Comparison of ENCODE assay signal across 9 cellular contexts in genomic region chrX:26783512-26784225, GRCh38.
A peak's percentile ranks its signal among the peaks of the same experiment; 100 is the strongest.
DNase-seq lines count a peak whose midpoint lies in the region; ATAC-seq, FAIRE-seq and TF ChIP-seq lines count a peak whose summit lies in the region.
"Had no signal": no experiment of that assay in that cellular context is flagged by ENCODE, and none has a peak within 500 bp of the region (broad histone marks: within the 10 kb centered on the region; RNA-seq: fewer than 3 reads in every experiment).

No MANE protein-coding gene starts in this region.

- no peak overlapping the region for H3K4me3 Mint-ChIP-seq in type B pancreatic cell

- peak; percentile 52 for TF ChIP-seq CTCF in RWPE2 (IDR thresholded peaks at IDR 0.05; ENCODE audit: poor library complexity, severe bottlenecking)
- TF ChIP-seq CTCF in foreskin keratinocyte (conservative IDR thresholded peaks at IDR 0.05): peak; percentile 41
- TF ChIP-seq CTCF in type B pancreatic cell (conservative IDR thresholded peaks at IDR 0.05): peak; percentile 75
- no peak for TF ChIP-seq CTCF in kidney (IDR thresholded peaks at IDR 0.05; ENCODE audit: borderline replicate concordance, extremely low read depth, insufficient read depth)

- no peaks in the 10 kb centered on the region for H3K4me1 Mint-ChIP-seq in type B pancreatic cell (ENCODE audit: unreplicated experiment)

- H3K4me2 ChIP-seq in BLaER1 treated with 17β-estradiol and CSF1 and Interleukin-3, amounts not matched to agents 10 nM and 100 nM: no peak overlapping the region

- no peaks in the 10 kb centered on the region for H3K36me3 ChIP-seq in BLaER1 treated with 17β-estradiol and CSF1 and Interleukin-3, amounts not matched to agents 10 nM and 100 nM
- no peaks in the 10 kb centered on the region for H3K36me3 ChIP-seq in RWPE2 (ENCODE audit: low read depth)
- H3K36me3 ChIP-seq in kidney (ENCODE audit: control insufficient read depth in 1 of 2, insufficient read depth in 2 of 2, low read length in 2 of 2): no peaks in the 10 kb centered on the region

- peaks cover 8% of the 10 kb centered on the region for H3K9me3 Mint-ChIP-seq in type B pancreatic cell

- H3K9me3 ChIP-seq in BLaER1 treated with 17β-estradiol and CSF1 and Interleukin-3, amounts not matched to agents 10 nM and 100 nM (replicated peaks in 1 of 11): peaks cover 17 to 23% (median 20%) of the 10 kb centered on the region in 11 experiments
- H3K9me3 ChIP-seq in RWPE2 (ENCODE audit: severe bottlenecking) (no peaks in the 10 kb centered on the region), kidney (ENCODE audit: control insufficient read depth in 1 of 2, low read length in 2 of 2) (no peaks in the 10 kb centered on the region)

- no peaks in the 10 kb centered on the region for H3K4me1 ChIP-seq in BLaER1 treated with 17β-estradiol and CSF1 and Interleukin-3, amounts not matched to agents 10 nM and 100 nM
- H3K4me1 ChIP-seq in RWPE2 (ENCODE audit: insufficient read depth, poor library complexity, severe bottlenecking) (no peaks in the 10 kb centered on the region), foreskin keratinocyte (no peaks in the 10 kb centered on the region), kidney (ENCODE audit: control insufficient read depth in 1 of 2, insufficient read depth in 1 of 2, low read depth in 1 of 2, low read length in 2 of 2) (no peaks in the 10 kb centered on the region)

- H3K27ac ChIP-seq in BLaER1 treated with 17β-estradiol and CSF1 and Interleukin-3, amounts not matched to agents 10 nM and 100 nM: peak overlapping the region in 7 of 11 experiments; percentile 3 to 60 (median 41); a peak in 10 of 22 replicates
- H3K27ac ChIP-seq in RWPE2 (ENCODE audit: poor library complexity, severe bottlenecking): no peak overlapping the region
- H3K27ac ChIP-seq in foreskin keratinocyte: no peak overlapping the region
- H3K27ac ChIP-seq in kidney (ENCODE audit: low read depth in 2 of 2, low read length in 2 of 2): no peak overlapping the region

- no peak for FAIRE-seq in kidney (lab: Jason Lieb, UNC)
- FAIRE-seq: islet of Langerhans had no signal

- peak; percentile 91 for ATAC-seq in GM18502 (IDR thresholded peaks at IDR 0.05; ENCODE audit: poor library complexity, unreplicated experiment)
- peak; percentile 71 for ATAC-seq in HG03575 (IDR thresholded peaks at IDR 0.05; ENCODE audit: extremely low read depth, insufficient number of reproducible peaks, low FRiP score, unreplicated experiment)
- no peak for ATAC-seq in RWPE2 (ENCODE audit: low read depth)
- ATAC-seq in foreskin keratinocyte: no peak

- intact Hi-C loops in kidney (cut with DNase I): no loop called here

- H3K4me3 ChIP-seq in BLaER1 treated with 17β-estradiol and CSF1 and Interleukin-3, amounts not matched to agents 10 nM and 100 nM: no peak overlapping the region
- H3K4me3 ChIP-seq in RWPE2 (ENCODE audit: severe bottlenecking) (no peak overlapping the region), kidney (ENCODE audit: low read length in 2 of 2) (no peak overlapping the region)

- no peaks in the 10 kb centered on the region for H3K36me3 Mint-ChIP-seq in type B pancreatic cell

- H3K27ac Mint-ChIP-seq in type B pancreatic cell: no peak overlapping the region

- H3K9ac ChIP-seq in BLaER1 treated with 17β-estradiol and CSF1 and Interleukin-3, amounts not matched to agents 10 nM and 100 nM: no peak overlapping the region
- no peak overlapping the region for H3K9ac ChIP-seq in kidney (ENCODE audit: low read length in 2 of 2)

- peaks cover 52 to 94% (median 76%) of the 10 kb centered on the region in 11 experiments for H3K27me3 ChIP-seq in BLaER1 treated with 17β-estradiol and CSF1 and Interleukin-3, amounts not matched to agents 10 nM and 100 nM
- H3K27me3 ChIP-seq in RWPE2 (ENCODE audit: insufficient read depth, poor library complexity, severe bottlenecking): no peaks in the 10 kb centered on the region
- H3K27me3 ChIP-seq in foreskin keratinocyte: no peaks in the 10 kb centered on the region

- no peaks in the 10 kb centered on the region for H3K27me3 Mint-ChIP-seq in type B pancreatic cell

- H4K20me1 ChIP-seq in BLaER1 treated with 17β-estradiol and CSF1 and Interleukin-3, amounts not matched to agents 10 nM and 100 nM: no peaks in the 10 kb centered on the region

- no peak for DNase-seq in RWPE2 (ENCODE audit: low spot score)
- DNase-seq in foreskin keratinocyte: peak in 1 of 2 donors; percentile 1
- no peak for DNase-seq in type B pancreatic cell (ENCODE audit: extremely low spot score, unreplicated experiment)
- no peak for DNase-seq in EL
- DNase-seq in kidney: no peak

Comparison
In these comparisons a context has a peak if more than half of its experiments do, and no peak if none do; other contexts are left out.
1. H3K27ac ChIP-seq: peak in BLaER1 treated with 17β-estradiol and CSF1 and Interleukin-3, amounts not matched to agents 10 nM and 100 nM (7 of 11); none in RWPE2 (single experiment), foreskin keratinocyte (single experiment) and kidney (0 of 2).
2. ATAC-seq: peak in GM18502 (single experiment) and HG03575 (single experiment); none in RWPE2 (single experiment) and foreskin keratinocyte (single experiment).